14 cellular contexts compared by ENCODE assay signal in the genomic region with DNA sequence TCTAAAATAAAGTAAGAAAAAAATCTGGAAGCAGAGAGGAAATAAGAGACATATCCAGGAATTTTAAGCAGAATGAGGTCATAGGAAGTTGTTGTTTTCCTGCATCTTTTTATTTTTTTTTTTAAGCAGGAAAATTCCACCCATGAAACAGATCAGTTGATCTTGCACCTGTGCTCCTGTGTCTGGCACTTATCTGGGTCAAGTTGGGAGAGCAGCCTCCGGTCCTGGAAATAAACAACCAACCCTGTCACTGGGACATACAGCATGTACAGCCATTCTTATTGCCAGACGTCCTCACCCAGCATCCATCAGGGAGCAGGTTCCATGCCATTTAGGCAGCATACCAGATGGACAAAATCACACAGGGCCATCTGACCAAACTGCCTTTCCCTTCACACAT.
"Had no signal": no experiment of that assay in that cellular context is flagged by ENCODE, and none has a peak within 500 bp of the region (broad histone marks: within the 10 kb centered on the region; RNA-seq: fewer than 3 reads in every experiment).

No MANE protein-coding gene starts in this region.

- H3K4me1 ChIP-seq: ascending aorta, breast epithelium, lower lobe of right lung, uterus had no signal

- ATAC-seq: activated T-helper 17 cell treated with anti-CD3 and anti-CD28 coated beads, Interleukin-2, amount 50 U/mL, for 72 hours; lower lobe of right lung; stimulated activated effector memory CD8-positive, alpha-beta T cell treated with anti-CD3 and anti-CD28 coated beads, Interleukin-12 subunit alpha, Interleukin-12 subunit beta, amount 100 ng/mL, for 72 hours had no signal

- H3K9me3 ChIP-seq: ascending aorta, esophagus squamous epithelium, lower lobe of right lung, uterus had no signal

- H3K4me3 ChIP-seq: ascending aorta, breast epithelium, esophagus squamous epithelium, lower lobe of right lung, tibial nerve, uterus had no signal

- H3K36me3 ChIP-seq: ascending aorta, breast epithelium, esophagus squamous epithelium, lower lobe of right lung, tibial nerve, uterus had no signal

- H3K27me3 ChIP-seq: ascending aorta, breast epithelium, esophagus squamous epithelium, tibial nerve, uterus had no signal

- FAIRE-seq: TTC549 had no signal

- DNase-seq: activated CD4-positive, alpha-beta T cell treated with anti-CD3 and anti-CD28 coated beads, Interleukin-2, amount 50 U/mL, for 1 hour; activated naive CD4-positive, alpha-beta T cell treated with Interleukin-2 at 50 U/mL for 16 hours; esophagus squamous epithelium; kidney glomerular epithelial cell; lower lobe of right lung; midbrain; T-helper 2 cell; uterus had no signal

- H3K27ac ChIP-seq: ascending aorta, esophagus squamous epithelium, lower lobe of right lung, tibial nerve, uterus had no signal
